In genomic region chr1:112698366-112699310, GRCh38 we compare ENCODE assay signal across 10 cellular contexts. TPM values are rescaled to one million over a fixed set of nuclear protein-coding genes. Genes with fewer than 3 reads are reported as not detected.
A peak's percentile ranks its signal among the peaks of the same experiment; 100 is the strongest.
DNase-seq lines count a peak whose midpoint lies in the region; ATAC-seq lines count a peak whose summit lies in the region.
"Had no signal": no experiment of that assay in that cellular context is flagged by ENCODE, and none has a peak within 500 bp of the region (broad histone marks: within the 10 kb centered on the region; RNA-seq: fewer than 3 reads in every experiment).

No MANE protein-coding gene starts in this region.

- no peaks in the 10 kb centered on the region for H3K36me3 ChIP-seq in ACC112 (ENCODE audit: insufficient read depth, low read length)
- H3K36me3 ChIP-seq in mesenchymal stem cell (ENCODE audit: control insufficient read depth in 1 of 2, insufficient read depth in 2 of 2, low read depth in 1 of 2, low read length in 2 of 2) = peaks cover 87 to 88% of the 10 kb centered on the region in 2 experiments

- H2AFZ ChIP-seq in ACC112 (ENCODE audit: low read length, unreplicated experiment) (no peak overlapping the region), mesenchymal stem cell (ENCODE audit: low read depth, low read length) (no peak overlapping the region)

- peak overlapping the region; percentile 39 for H3K27ac Mint-ChIP-seq in activated T-helper 17 cell treated with anti-CD3 and anti-CD28 coated beads, Interleukin-2, amount 50 U/mL, for 72 hours

- no peaks in the 10 kb centered on the region for H3K9me3 ChIP-seq in mesenchymal stem cell (ENCODE audit: control insufficient read depth, low read length)

- no peak overlapping the region for H3K9ac ChIP-seq in mesenchymal stem cell (ENCODE audit: low read length)

- H3K23ac ChIP-seq in mesenchymal stem cell (ENCODE audit: low read length in 2 of 2) = no peak overlapping the region

- H3K27me3 ChIP-seq in ACC112 (ENCODE audit: insufficient read depth, low read length) (no peaks in the 10 kb centered on the region), mesenchymal stem cell (ENCODE audit: control insufficient read depth in 1 of 2, insufficient read depth in 1 of 2, low read length in 2 of 2) (no peaks in the 10 kb centered on the region)

- peaks cover 36% of the 10 kb centered on the region for H3K4me1 ChIP-seq in ACC112 (ENCODE audit: control insufficient read depth, insufficient read depth, low read length, unreplicated experiment)
- peaks cover 44% of the 10 kb centered on the region for H3K4me1 ChIP-seq in mesenchymal stem cell (ENCODE audit: control insufficient read depth, insufficient read depth, low read depth, low read length)

- peaks cover 11% of the 10 kb centered on the region for H3K79me1 ChIP-seq in mesenchymal stem cell (replicated peaks; ENCODE audit: low read length, poor library complexity, severe bottlenecking)

- H2BK5ac ChIP-seq in mesenchymal stem cell (ENCODE audit: low read depth, low read length, poor library complexity, severe bottlenecking) = no peak overlapping the region

- ATAC-seq in activated T-helper 17 cell treated with anti-CD3 and anti-CD28 coated beads, Interleukin-2, amount 50 U/mL, for 72 hours (replicated peaks) = no peak
- ATAC-seq in GM19395 (IDR thresholded peaks at IDR 0.05; ENCODE audit: unreplicated experiment) (no peak), GM21717 (IDR thresholded peaks at IDR 0.05; ENCODE audit: unreplicated experiment) (no peak)
- ATAC-seq: activated CD8-positive, alpha-beta memory T cell treated with anti-CD3 and anti-CD28 coated beads, Interleukin-2, amount 10 ng/mL, durations not matched to agents 7 days and 5 days had no signal

- H3K27ac ChIP-seq in ACC112 (ENCODE audit: low read depth, low read length) (peak overlapping the region; percentile 74; the same call in 1 of the 2 replicates), mesenchymal stem cell (ENCODE audit: low read length, poor library complexity, severe bottlenecking) (no peak overlapping the region)
- H3K27ac ChIP-seq: HL-60 had no signal

- H3K4me2 ChIP-seq in mesenchymal stem cell (ENCODE audit: low read length, poor library complexity, severe bottlenecking) = no peak overlapping the region

- no peak overlapping the region for H2BK120ac ChIP-seq in mesenchymal stem cell (ENCODE audit: low read depth, low read length)

- DNase-seq in NCI-H1092 treated with DMSO at 0.1 percent for 48 hours (lab: John Stamatoyannopoulos, UW) = peak; percentile 8
- DNase-seq in mesenchymal stem cell = no peak
- no peak for DNase-seq in globus pallidus (ENCODE audit: low spot score)
- DNase-seq in KBM-7 = no peak
- DNase-seq: activated CD8-positive, alpha-beta memory T cell treated with anti-CD3 and anti-CD28 coated beads, Interleukin-2, amount 10 ng/mL, durations not matched to agents 7 days and 5 days had no signal

- H3K79me2 ChIP-seq in ACC112 (ENCODE audit: control insufficient read depth, insufficient read depth, low read length, unreplicated experiment) = peaks cover 14% of the 10 kb centered on the region

- H3K4ac ChIP-seq in mesenchymal stem cell (ENCODE audit: low read depth in 1 of 2, low read length in 2 of 2) = no peak overlapping the region

- peaks cover 22% of the 10 kb centered on the region for H3K4me1 Mint-ChIP-seq in activated T-helper 17 cell treated with anti-CD3 and anti-CD28 coated beads, Interleukin-2, amount 50 U/mL, for 72 hours

- 84% methylated on average over 17 of the region's 17 CpGs for WGBS in mesenchymal stem cell

- H3K27me3 Mint-ChIP-seq in activated T-helper 17 cell treated with anti-CD3 and anti-CD28 coated beads, Interleukin-2, amount 50 U/mL, for 72 hours = no peaks in the 10 kb centered on the region
- H3K27me3 Mint-ChIP-seq: activated CD8-positive, alpha-beta memory T cell treated with anti-CD3 and anti-CD28 coated beads, Interleukin-2, amount 10 ng/mL, durations not matched to agents 7 days and 5 days had no signal

- H2AK5ac ChIP-seq in mesenchymal stem cell (ENCODE audit: low read length, severe bottlenecking) = no peak overlapping the region

- H2BK12ac ChIP-seq in mesenchymal stem cell (ENCODE audit: low read length in 2 of 2) = no peak overlapping the region

- no peak overlapping the region for H3K4me3 Mint-ChIP-seq in activated T-helper 17 cell treated with anti-CD3 and anti-CD28 coated beads, Interleukin-2, amount 50 U/mL, for 72 hours
- H3K4me3 Mint-ChIP-seq: activated CD8-positive, alpha-beta memory T cell treated with anti-CD3 and anti-CD28 coated beads, Interleukin-2, amount 10 ng/mL, durations not matched to agents 7 days and 5 days had no signal

- H4K8ac ChIP-seq in mesenchymal stem cell (ENCODE audit: low read length) = no peak overlapping the region

- H3K4me3 ChIP-seq in ACC112 (ENCODE audit: low read depth, low read length) (no peak overlapping the region), mesenchymal stem cell (ENCODE audit: insufficient read depth in 1 of 2, low read depth in 1 of 2, low read length in 2 of 2) (no peak overlapping the region)

- H3K36me3 Mint-ChIP-seq in activated T-helper 17 cell treated with anti-CD3 and anti-CD28 coated beads, Interleukin-2, amount 50 U/mL, for 72 hours (ENCODE audit: low read depth) = peaks cover 26% of the 10 kb centered on the region

- no peak overlapping the region for H3K14ac ChIP-seq in mesenchymal stem cell (ENCODE audit: low read length in 2 of 2)

- H3K18ac ChIP-seq in mesenchymal stem cell (ENCODE audit: low read depth in 1 of 2, low read length in 2 of 2) = no peak overlapping the region

- no peaks in the 10 kb centered on the region for H3K9me3 Mint-ChIP-seq in activated T-helper 17 cell treated with anti-CD3 and anti-CD28 coated beads, Interleukin-2, amount 50 U/mL, for 72 hours

- no peak overlapping the region for H4K91ac ChIP-seq in mesenchymal stem cell (ENCODE audit: low read length)

- H2BK15ac ChIP-seq in mesenchymal stem cell (ENCODE audit: low read depth, poor library complexity, severe bottlenecking) = peak overlapping the region; percentile 2

- in situ Hi-C loops in KBM-7 (cut with MboI; ENCODE audit: low pct_unique_long_range_greater_than_20kb, low sequenced_read_pairs) = no loop called here

RNA-seq across cellular contexts. Expression of gene RHOC, which starts 8.3 kb away (rescaled TPM):
- 10 to 100 TPM; 39.5 to 59.4 TPM for total RNA-seq in activated T-helper 17 cell treated with anti-CD3 and anti-CD28 coated beads, Interleukin-2, amount 50 U/mL, for 72 hours
- polyA plus RNA-seq in mesenchymal stem cell (2013, experiment 1 of 2) = 509 TPM
- 495 TPM for polyA plus RNA-seq in mesenchymal stem cell (2013, experiment 2 of 2)

RNA-seq across cellular contexts. Expression of gene PPM1J, which starts 16.5 kb away (rescaled TPM):
- total RNA-seq in activated T-helper 17 cell treated with anti-CD3 and anti-CD28 coated beads, Interleukin-2, amount 50 U/mL, for 72 hours = under 1 TPM; 0.30 to 0.69 TPM
- 0.90 TPM for polyA plus RNA-seq in mesenchymal stem cell (2013, experiment 1 of 2)
- polyA plus RNA-seq in mesenchymal stem cell (2013, experiment 2 of 2) = 0.93 TPM

RNA-seq across cellular contexts. Expression of gene MOV10, which starts 24.2 kb away (rescaled TPM):
- total RNA-seq in activated T-helper 17 cell treated with anti-CD3 and anti-CD28 coated beads, Interleukin-2, amount 50 U/mL, for 72 hours = 10 to 100 TPM; 54.7 to 59.3 TPM
- polyA plus RNA-seq in mesenchymal stem cell (2013, experiment 1 of 2) = 62.1 TPM
- polyA plus RNA-seq in mesenchymal stem cell (2013, experiment 2 of 2) = 60.3 TPM
